Comparison of ENCODE assay signal across 27 cellular contexts in the genomic region with DNA sequence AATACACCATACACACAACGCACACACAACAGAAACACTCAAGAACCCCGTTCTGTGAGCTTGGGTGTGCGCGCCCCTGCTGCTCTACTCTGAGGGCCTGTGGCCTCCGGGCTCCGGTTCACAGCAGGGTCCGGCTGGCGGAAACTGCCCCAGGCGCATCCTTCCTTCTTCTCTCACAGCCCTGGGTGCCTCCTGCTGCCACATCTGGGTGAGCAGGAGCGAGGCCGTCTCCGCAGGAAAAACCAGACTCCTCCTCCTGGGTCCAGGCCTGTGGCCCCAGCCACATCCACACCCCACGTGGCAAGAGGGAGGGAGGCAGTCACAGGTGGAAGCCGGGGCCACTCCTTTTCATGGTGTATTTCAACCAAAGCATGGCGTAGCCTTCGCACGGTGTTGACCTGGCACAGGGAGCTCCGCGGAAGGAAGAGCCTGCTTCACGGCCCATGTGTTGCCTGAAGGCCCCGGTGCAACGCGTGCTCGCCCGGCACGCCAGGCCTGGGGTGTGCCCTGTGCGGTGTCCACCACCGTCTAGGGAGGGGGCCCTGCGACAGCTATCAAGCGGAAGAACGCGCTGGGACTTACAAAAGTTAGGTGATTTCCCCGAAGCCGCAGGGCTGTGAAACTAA.
"Had no signal": no experiment of that assay in that cellular context is flagged by ENCODE, and none has a peak within 500 bp of the region (broad histone marks: within the 10 kb centered on the region; RNA-seq: fewer than 3 reads in every experiment).

No MANE protein-coding gene starts in this region.

- H3K4me1 ChIP-seq: Peyer's patch had no signal

- H3K36me3 ChIP-seq: Peyer's patch, SJSA1 had no signal

- H3K9me3 ChIP-seq: Peyer's patch, SK-N-SH had no signal

- H3K4me2 ChIP-seq: SK-N-SH had no signal

- H3K27me3 ChIP-seq: Peyer's patch, SJSA1 had no signal

- H3K9me2 ChIP-seq: SK-N-SH had no signal

- H3K4me3 ChIP-seq: Peyer's patch, SJSA1 had no signal

- DNase-seq: activated CD4-positive, alpha-beta T cell treated with anti-CD3 and anti-CD28 coated beads for 36 hours; activated CD4-positive, alpha-beta T cell treated with anti-CD3 and anti-CD28 coated beads, Interleukin-2, amount 10 ng/mL, durations not matched to agents 7 days and 5 days; activated CD4-positive, alpha-beta T cell treated with anti-CD3 and anti-CD28 coated beads, Interleukin-2, amount 50 U/mL, for 48 hours; activated CD8-positive, alpha-beta T cell treated with anti-CD3 and anti-CD28 coated beads, Interleukin-2, amount 10 ng/mL, durations not matched to agents 7 days and 5 days; activated naive CD4-positive, alpha-beta T cell treated with anti-CD3 and anti-CD28 coated beads, Interleukin-2, amount 10 ng/mL, durations not matched to agents 7 days and 5 days; activated naive CD8-positive, alpha-beta T cell treated with anti-CD3 and anti-CD28 coated beads, Interleukin-2, amount 50 U/mL, for 24 hours; activated T-cell treated with anti-CD3 and anti-CD28 coated beads, Interleukin-2, amount 50 U/mL, for 24 hours; anterior cingulate cortex; central memory CD4-positive, alpha-beta T cell; Karpas-422; NCI-H1048; NCI-H1105 treated with DMSO at 0.1 percent for 48 hours; NCI-H1436; NCI-H1694; NCI-H1930; NCI-H2081 treated with DMSO at 0.1 percent for 48 hours; NCI-H345; NCI-H510A; NCI-H526; NCI-H748 treated with DMSO at 0.1 percent for 48 hours; NK-92 treated with Interleukin-12 subunit alpha and Interleukin-12 subunit beta, amount 100 ng/mL, for 24 hours; PC-3; Peyer's patch; RPMI8226; SHP77 treated with DMSO at 0.1 percent for 48 hours; SK-N-SH had no signal

- H3K9ac ChIP-seq: SK-N-SH had no signal

- H3K27ac ChIP-seq: Peyer's patch, SJSA1 had no signal
